Comparison of ENCODE assay signal across 12 cellular contexts in genomic region chr17:1002771-1003555, GRCh38. TPM values are rescaled to one million over a fixed set of nuclear protein-coding genes. Genes with fewer than 3 reads are reported as not detected.
DNase-seq lines count a peak whose midpoint lies in the region; ATAC-seq and TF ChIP-seq lines count a peak whose summit lies in the region.
"Had no signal": no experiment of that assay in that cellular context is flagged by ENCODE, and none has a peak within 500 bp of the region (broad histone marks: within the 10 kb centered on the region; RNA-seq: fewer than 3 reads in every experiment).

No MANE protein-coding gene starts in this region.

- no peaks in the 10 kb centered on the region for H3K27me3 ChIP-seq in colonic mucosa
- H3K27me3 ChIP-seq in lower lobe of right lung (ENCODE audit: low read depth): no peaks in the 10 kb centered on the region
- no peaks in the 10 kb centered on the region for H3K27me3 ChIP-seq in tibial nerve
- H3K27me3 ChIP-seq in PC-3 (ENCODE audit: low read length): no peaks in the 10 kb centered on the region

- H3K4me1 ChIP-seq in colonic mucosa (no peaks in the 10 kb centered on the region), lower lobe of right lung (peaks cover 96% of the 10 kb centered on the region), tibial nerve (peaks cover 8 to 95% (median 46%) of the 10 kb centered on the region in 4 donors), PC-3 (ENCODE audit: insufficient read depth, low read length) (peaks cover 10% of the 10 kb centered on the region)

- no TSS peak for BruUV-seq in PC-3 (replicated peaks; lab: Mats Ljungman, UMichigan)

- peaks cover 15% of the 10 kb centered on the region for H3K79me2 ChIP-seq in PC-3 (ENCODE audit: low read length)

- H3K4me3 ChIP-seq in colonic mucosa: no peak overlapping the region
- H3K4me3 ChIP-seq in lower lobe of right lung: no peak overlapping the region
- no peak overlapping the region for H3K4me3 ChIP-seq in tibial nerve
- H3K4me3 ChIP-seq in PC-3 (ENCODE audit: low read length): no peak overlapping the region

- H4K20me1 ChIP-seq in PC-3 (ENCODE audit: low read length): no peaks in the 10 kb centered on the region

- H2AFZ ChIP-seq in PC-3 (ENCODE audit: low read length): no peak overlapping the region

- H3K27ac ChIP-seq in colonic mucosa (peak overlapping the region; percentile 4), lower lobe of right lung (peak overlapping the region; percentile 81), tibial nerve (peak overlapping the region; percentile 6 to 82 (median 61)), PC-3 (ENCODE audit: low read length) (no peak overlapping the region)
- H3K27ac ChIP-seq: epithelial cell of prostate had no signal

- CTCF ChIA-PET in PC-3 (lab: Charles Lee): interaction anchor here (0.5 kb wide), 1 partner anchor 23 kb away, joined by 3 read pairs; no protein-coding TSS in a partner anchor

- POLR2A ChIA-PET in PC-3 (lab: Charles Lee; ENCODE audit: unreplicated experiment): no interaction called here

- peak in 1 of 2 donors; percentile 10 for TF ChIP-seq EP300 in tibial nerve (IDR thresholded peaks at IDR 0.05)

- H3F3A ChIP-seq in PC-3 (ENCODE audit: low read length, unreplicated experiment): no peaks in the 10 kb centered on the region

- H3K9ac ChIP-seq in colonic mucosa (ENCODE audit: low read depth in 2 of 2, low read length in 2 of 2): no peak overlapping the region
- no peak overlapping the region for H3K9ac ChIP-seq in PC-3 (ENCODE audit: low read length)

- intact Hi-C loops in colonic mucosa (cut with DNase I): no loop called here
- intact Hi-C loops in lower lobe of right lung (cut with DNase I): no loop called here
- intact Hi-C loops in PC-3 (cut with micrococcal nuclease): no loop called here

- H3K36me3 ChIP-seq in colonic mucosa: peaks cover 7% of the 10 kb centered on the region
- H3K36me3 ChIP-seq in lower lobe of right lung: peaks cover 86% of the 10 kb centered on the region
- H3K36me3 ChIP-seq in tibial nerve: peaks cover 0 to 63% (median 26%) of the 10 kb centered on the region in 3 donors
- peaks cover 22% of the 10 kb centered on the region; the same call in 1 of the 2 replicates for H3K36me3 ChIP-seq in PC-3 (ENCODE audit: low read depth, low read length)

- no peak for ATAC-seq in lower lobe of right lung
- no peak for ATAC-seq in GM21723 (IDR thresholded peaks at IDR 0.05; ENCODE audit: unreplicated experiment)
- ATAC-seq in PC-3: no peak

- TF ChIP-seq CTCF in colonic mucosa (IDR thresholded peaks at IDR 0.05) (no peak), lower lobe of right lung (IDR thresholded peaks at IDR 0.05) (no peak), tibial nerve (IDR thresholded peaks at IDR 0.05) (no peak), PC-3 (conservative IDR thresholded peaks at IDR 0.05; ENCODE audit: low read depth, low read length) (no peak)

- no peaks in the 10 kb centered on the region for H3K9me2 ChIP-seq in PC-3 (replicated peaks; ENCODE audit: low read length)

- no peak for TF ChIP-seq POLR2A in tibial nerve (IDR thresholded peaks at IDR 0.05)

- 41 to 43% methylated on average over 19 of the region's 19 CpGs for WGBS in tibial nerve, 2 donors

- H3K4me2 ChIP-seq in PC-3 (ENCODE audit: low read length): no peak overlapping the region

- DNase-seq in NCI-H748 (lab: John Stamatoyannopoulos, UW; ENCODE audit: unreplicated experiment) (peak; percentile 27), NCI-H748 treated with DMSO at 0.1 percent for 48 hours (lab: John Stamatoyannopoulos, UW) (no peak), colonic mucosa (no peak), lower lobe of right lung (no peak), tibial nerve (ENCODE audit: low spot score in 2 of 2) (no peak), HCEC 1CT (no peak), PC-3 (no peak)
- DNase-seq: ACHN; activated CD4-positive, CD25-positive, alpha-beta regulatory T cell treated with anti-CD3 and anti-CD28 coated beads, Interleukin-2, amount 50 U/mL, for 72 hours; NCI-H226 had no signal

- H3K9me3 ChIP-seq in colonic mucosa: no peaks in the 10 kb centered on the region
- no peaks in the 10 kb centered on the region for H3K9me3 ChIP-seq in lower lobe of right lung
- H3K9me3 ChIP-seq in tibial nerve: no peaks in the 10 kb centered on the region
- H3K9me3 ChIP-seq in PC-3 (ENCODE audit: low read length): no peaks in the 10 kb centered on the region

RNA-seq across cellular contexts. Expression of gene TIMM22, which starts 6.0 kb away (rescaled TPM):
- total RNA-seq in colonic mucosa (10 to 100 TPM in 1 of 2 donors, 1 to 10 TPM in 1; 8.3 to 12.8 TPM), lower lobe of right lung (9.1 TPM), tibial nerve (10 to 100 TPM; 11.1 to 18.4 (median 14.7) TPM), PC-3 (2014; rRNA removed) (17.2 and 17.7 TPM in 2 replicates)

RNA-seq across cellular contexts. Expression of gene NXN, which starts 23.4 kb away (rescaled TPM):
- total RNA-seq in colonic mucosa (10 to 100 TPM in 1 of 2 donors, 1 to 10 TPM in 1; 2.6 to 16.3 TPM), lower lobe of right lung (42.6 TPM), tibial nerve (10 to 100 TPM in 3 of 4 donors, 1 to 10 TPM in 1; 6.6 to 28.4 (median 14.7) TPM), PC-3 (2014; rRNA removed) (20.8 and 25.6 TPM in 2 replicates)
